Comparison of ENCODE assay signal across 8 cellular contexts in genomic region chr16:70684146-70685060, GRCh38. TPM values are rescaled to one million over a fixed set of nuclear protein-coding genes. Genes with fewer than 3 reads are reported as not detected.
A peak's percentile ranks its signal among the peaks of the same experiment; 100 is the strongest.
DNase-seq lines count a peak whose midpoint lies in the region; TF ChIP-seq lines count a peak whose summit lies in the region.

No MANE protein-coding gene starts in this region.

- no peaks in the 10 kb centered on the region for H3K9me3 ChIP-seq in adrenal gland (replicated peaks in 1 of 3)
- H3K9me3 ChIP-seq in iPS-18a (ENCODE audit: control insufficient read depth, low read depth, low read length): no peaks in the 10 kb centered on the region

- H3K27ac ChIP-seq in adrenal gland (peak overlapping the region in 3 of 5 donors; percentile 75 to 96 (median 87)), iPS-18a (ENCODE audit: low read length) (no peak overlapping the region), skin epidermis (peak overlapping the region in 19 of 21 experiments; percentile 33 to 94 (median 84))

- H3K36me3 ChIP-seq in H7 (replicated peaks; ENCODE audit: control insufficient read depth, insufficient read depth, low read length): no peaks in the 10 kb centered on the region
- peaks cover 0 to 8% of the 10 kb centered on the region in 2 donors for H3K36me3 ChIP-seq in adrenal gland (replicated peaks in 1 of 2)
- no peaks in the 10 kb centered on the region for H3K36me3 ChIP-seq in iPS-18a (ENCODE audit: control insufficient read depth, low read depth, low read length)

- CTCF ChIA-PET in GM10248 (lab: Yijun Ruan, JAX): interaction anchor here (12.1 kb wide), 1 partner anchor 85 kb away, joined by 120 read pairs; no protein-coding TSS in a partner anchor

- H3K27me3 ChIP-seq in H7 (ENCODE audit: control insufficient read depth, insufficient read depth, low read length) (0 out of 2 replicates have a peak, but pooled peaks cover 2% of the 10 kb centered on the region), adrenal gland (no peaks in the 10 kb centered on the region), iPS-18a (ENCODE audit: control insufficient read depth, insufficient read depth, low read length) (peaks cover 5% of the 10 kb centered on the region)

- intact Hi-C loops in adrenal gland (cut with DNase I): loop anchor here in 1 of 2 donors (5.0 kb wide), 1 partner anchor 73 kb away; no protein-coding TSS in a partner anchor

- POLR2A ChIA-PET in GM10248 (lab: Yijun Ruan, JAX): no interaction called here

- TF ChIP-seq CTCF in adrenal gland (IDR thresholded peaks at IDR 0.05): no peak
- no peak for TF ChIP-seq CTCF in GM10248 (IDR thresholded peaks at IDR 0.05; ENCODE audit: control extremely low read depth, extremely low read depth, low read depth, missing control alignments)

- H3K4me3 ChIP-seq in H7 (ENCODE audit: insufficient read depth, low read depth, low read length) (peak overlapping the region; percentile 77), adrenal gland (peak overlapping the region in 3 of 4 donors; percentile 49 to 90 (median 68)), iPS-18a (ENCODE audit: low read length) (peak overlapping the region; percentile 72), skin epidermis (peak overlapping the region; percentile 43 to 68 (median 59))

- TF ChIP-seq POLR2A in adrenal gland (IDR thresholded peaks at IDR 0.05): no peak

- no peak overlapping the region for H3K9ac ChIP-seq in iPS-18a (ENCODE audit: low read length)

- H3K4me1 ChIP-seq in adrenal gland (replicated peaks in 1 of 2): peaks cover 42 to 73% of the 10 kb centered on the region in 2 donors
- H3K4me1 ChIP-seq in iPS-18a (ENCODE audit: control insufficient read depth, low read depth, low read length): peaks cover 12% of the 10 kb centered on the region

- no peak for DNase-seq in H7
- DNase-seq in adrenal gland: peak in 4 of 7 donors; percentile 50 to 70 (median 58)
- DNase-seq in activated effector memory CD4-positive, alpha-beta T cell treated with anti-CD3 and anti-CD28 coated beads, Interleukin-2, amount 50 U/mL, for 16 hours: no peak
- DNase-seq in GM10248 (ENCODE audit: extremely low spot score): no peak
- no peak for DNase-seq in AML-193 (lab: John Stamatoyannopoulos, UW)
- no peak for DNase-seq in activated effector memory CD4-positive, alpha-beta T cell treated with Interleukin-2 at 50 U/mL for 16 hours

- 30 to 43% (median 34%) methylated on average over 10 to 14 of the region's 14 CpGs for WGBS in adrenal gland, 4 donors

RNA-seq across cellular contexts. Expression of gene MTSS2, which starts 1.4 kb away (rescaled TPM):
- total RNA-seq in H7 (2014; rRNA removed; shearing (Covaris generic)): 30.7 and 44.8 TPM in 2 replicates
- total RNA-seq in adrenal gland: 100 to 1,000 TPM in 1 of 8 donors, 10 to 100 TPM in 7; 60.1 to 127 (median 76.2) TPM
- polyA plus RNA-seq in adrenal gland: 100 to 1,000 TPM in 1 of 3 donors, 10 to 100 TPM in 2; 32.4 to 145 (median 39.2) TPM

RNA-seq across cellular contexts. Expression of gene IL34, which starts 38.0 kb away (rescaled TPM):
- 8.5 and 8.8 TPM in 2 replicates for total RNA-seq in H7 (2014; rRNA removed; shearing (Covaris generic))
- 10 to 100 TPM; 16.8 to 62.9 (median 40.3) TPM for total RNA-seq in adrenal gland
- polyA plus RNA-seq in adrenal gland: 10 to 100 TPM in 2 of 3 donors, 1 to 10 TPM in 1; 3.2 to 36.5 (median 35.0) TPM

Comparison
In these comparisons a context has a peak if more than half of its experiments do, and no peak if none do; other contexts are left out.
1. DNase-seq: peak in adrenal gland (4 of 7); none in H7 (single experiment), activated effector memory CD4-positive, alpha-beta T cell treated with anti-CD3 and anti-CD28 coated beads, Interleukin-2, amount 50 U/mL, for 16 hours (single experiment), GM10248 (single experiment), AML-193 (0 of 2) and activated effector memory CD4-positive, alpha-beta T cell treated with Interleukin-2 at 50 U/mL for 16 hours (single experiment).
2. Peak in every context shown above with its lines, with median percentiles within 50 percentile points of each other: H3K4me3 ChIP-seq.